19 cellular contexts compared by ENCODE assay signal in the genomic region with DNA sequence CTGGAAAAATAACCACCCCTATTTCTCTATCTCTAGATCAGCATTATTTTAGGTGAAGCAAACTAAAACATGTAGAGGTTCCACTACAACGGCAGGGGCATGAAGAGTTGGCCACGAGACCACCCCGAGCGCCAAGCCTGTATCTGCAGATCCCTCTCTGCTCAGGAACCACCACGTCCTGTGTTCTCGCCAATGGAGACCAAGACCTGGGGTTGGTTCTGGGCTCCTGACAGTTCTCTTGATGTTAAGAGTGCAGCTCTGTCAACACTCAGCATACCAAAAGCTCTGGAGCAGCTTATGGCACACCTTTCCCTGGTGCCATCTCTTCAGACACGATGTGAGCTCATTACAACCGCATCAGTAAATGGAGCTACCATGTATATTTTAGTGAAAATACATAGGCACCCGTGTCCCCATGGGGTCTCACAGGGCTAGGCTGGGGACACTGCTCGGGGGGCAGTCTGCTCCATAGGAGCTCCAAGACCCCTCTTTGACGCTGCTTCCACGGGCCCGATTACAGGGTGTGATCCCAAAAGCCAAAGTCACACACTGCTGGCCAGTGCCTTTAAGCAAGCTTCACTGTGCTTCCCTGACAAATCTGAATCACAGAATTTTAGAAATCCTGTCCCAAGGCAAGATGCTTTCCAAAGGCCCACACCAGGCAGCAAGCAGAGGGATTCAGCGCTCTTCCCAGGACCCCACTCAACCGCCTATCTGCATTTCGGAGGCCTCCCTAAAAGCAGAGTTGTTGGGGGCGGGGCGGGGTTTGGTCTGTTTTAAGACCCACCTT.
DNase-seq lines count a peak whose midpoint lies in the region; ATAC-seq and TF ChIP-seq lines count a peak whose summit lies in the region.
"Had no signal": no experiment of that assay in that cellular context is flagged by ENCODE, and none has a peak within 500 bp of the region (broad histone marks: within the 10 kb centered on the region; RNA-seq: fewer than 3 reads in every experiment).

No MANE protein-coding gene starts in this region.

- H3K27me3 ChIP-seq in breast epithelium: no peaks in the 10 kb centered on the region
- H3K27me3 ChIP-seq: adrenal gland, hepatocyte, SJCRH30, thyroid gland had no signal

- H3K9me3 ChIP-seq in breast epithelium: no peaks in the 10 kb centered on the region
- H3K9me3 ChIP-seq: adrenal gland, lower lobe of right lung, SJCRH30, thyroid gland had no signal

- DNase-seq in MCF 10A (ENCODE audit: unreplicated experiment) (no peak), breast epithelium (ENCODE audit: low spot score in 2 of 2) (no peak), SIG-M5 (lab: John Stamatoyannopoulos, UW) (no peak)
- DNase-seq in stimulated activated effector memory CD8-positive, alpha-beta T cell treated with anti-CD3 and anti-CD28 coated beads, Interleukin-12 subunit alpha, Interleukin-12 subunit beta, amount 100 ng/mL, for 72 hours (ENCODE audit: low spot score in 2 of 2): no peak
- DNase-seq: COR-L47; lower lobe of right lung; NCI-H1694 treated with DMSO at 0.1 percent for 48 hours; NCI-H82; PC-3; SJCRH30; stimulated activated naive CD4-positive, alpha-beta T cell; thyroid gland had no signal

- BruUV-seq in MCF 10A (replicated peaks; lab: Mats Ljungman, UMichigan): TSS peak; percentile 5

- H3K4me3 Mint-ChIP-seq in MCF 10A (ENCODE audit: unreplicated experiment): no peak overlapping the region
- no peak overlapping the region for H3K4me3 Mint-ChIP-seq in IgD-negative memory B cell
- no peak overlapping the region for H3K4me3 Mint-ChIP-seq in dendritic cell treated with granulocyte-macrophage colony-stimulating factor and Interleukin-4, amounts not matched to agents 40 ng/mL and 50 ng/mL, for 4 days
- no peak overlapping the region for H3K4me3 Mint-ChIP-seq in stimulated activated effector memory CD8-positive, alpha-beta T cell treated with anti-CD3 and anti-CD28 coated beads, Interleukin-12 subunit alpha, Interleukin-12 subunit beta, amount 100 ng/mL, for 72 hours

- CTCF ChIA-PET in MCF 10A (lab: Yijun Ruan, JAX): interaction anchor here (0.5 to 1.7 kb wide), 4 partner anchors 14 to 924 kb away, joined by 3 to 7 read pairs (median 4); no protein-coding TSS in a partner anchor

- H3K36me3 Mint-ChIP-seq in MCF 10A (ENCODE audit: insufficient read depth, unreplicated experiment) (peaks cover 35% of the 10 kb centered on the region), IgD-negative memory B cell (peaks cover 4% of the 10 kb centered on the region)
- H3K36me3 Mint-ChIP-seq in dendritic cell treated with granulocyte-macrophage colony-stimulating factor and Interleukin-4, amounts not matched to agents 40 ng/mL and 50 ng/mL, for 4 days (ENCODE audit: low read depth): peaks cover 100% of the 10 kb centered on the region
- peaks cover 99% of the 10 kb centered on the region for H3K36me3 Mint-ChIP-seq in stimulated activated effector memory CD8-positive, alpha-beta T cell treated with anti-CD3 and anti-CD28 coated beads, Interleukin-12 subunit alpha, Interleukin-12 subunit beta, amount 100 ng/mL, for 72 hours

- no peak overlapping the region for H3K27ac ChIP-seq in breast epithelium
- H3K27ac ChIP-seq: adrenal gland, epithelial cell of prostate, hepatocyte, lower lobe of right lung, SJCRH30 had no signal

- intact Hi-C loops in MCF 10A (cut with micrococcal nuclease): no loop called here
- intact Hi-C loops in breast epithelium (cut with DNase I; ENCODE audit: low total_unique reads): no loop called here
- intact Hi-C loops in dendritic cell treated with granulocyte-macrophage colony-stimulating factor and Interleukin-4, amounts not matched to agents 40 ng/mL and 50 ng/mL, for 4 days (cut with micrococcal nuclease): loop anchor here (5.0 kb wide), 1 partner anchor 152 kb away; no protein-coding TSS in a partner anchor

- POLR2A ChIA-PET in MCF 10A (lab: Yijun Ruan, JAX): no interaction called here

- H3K27me3 Mint-ChIP-seq in MCF 10A (ENCODE audit: insufficient read depth, unreplicated experiment) (no peaks in the 10 kb centered on the region), IgD-negative memory B cell (no peaks in the 10 kb centered on the region)
- H3K27me3 Mint-ChIP-seq in dendritic cell treated with granulocyte-macrophage colony-stimulating factor and Interleukin-4, amounts not matched to agents 40 ng/mL and 50 ng/mL, for 4 days: no peaks in the 10 kb centered on the region

- no peak overlapping the region for H3K4me3 ChIP-seq in breast epithelium
- H3K4me3 ChIP-seq: adrenal gland, hepatocyte, lower lobe of right lung, SJCRH30, thyroid gland had no signal

- H3K4me1 Mint-ChIP-seq in MCF 10A (ENCODE audit: insufficient read depth, unreplicated experiment) (no peaks in the 10 kb centered on the region), IgD-negative memory B cell (peaks cover 22 to 27% (median 26%) of the 10 kb centered on the region in 3 donors)
- peaks cover 25% of the 10 kb centered on the region for H3K4me1 Mint-ChIP-seq in dendritic cell treated with granulocyte-macrophage colony-stimulating factor and Interleukin-4, amounts not matched to agents 40 ng/mL and 50 ng/mL, for 4 days (ENCODE audit: low read depth)
- H3K4me1 Mint-ChIP-seq in stimulated activated effector memory CD8-positive, alpha-beta T cell treated with anti-CD3 and anti-CD28 coated beads, Interleukin-12 subunit alpha, Interleukin-12 subunit beta, amount 100 ng/mL, for 72 hours: peaks cover 13% of the 10 kb centered on the region

- no peaks in the 10 kb centered on the region for H3K4me1 ChIP-seq in breast epithelium
- H3K4me1 ChIP-seq: adrenal gland, SJCRH30 had no signal

- H3K9me3 Mint-ChIP-seq in MCF 10A (ENCODE audit: unreplicated experiment) (no peaks in the 10 kb centered on the region), IgD-negative memory B cell (no peaks in the 10 kb centered on the region)
- H3K9me3 Mint-ChIP-seq in dendritic cell treated with granulocyte-macrophage colony-stimulating factor and Interleukin-4, amounts not matched to agents 40 ng/mL and 50 ng/mL, for 4 days: no peaks in the 10 kb centered on the region
- no peaks in the 10 kb centered on the region for H3K9me3 Mint-ChIP-seq in stimulated activated effector memory CD8-positive, alpha-beta T cell treated with anti-CD3 and anti-CD28 coated beads, Interleukin-12 subunit alpha, Interleukin-12 subunit beta, amount 100 ng/mL, for 72 hours

- TF ChIP-seq CTCF in MCF 10A (IDR thresholded peaks at IDR 0.05; ENCODE audit: unreplicated experiment): no peak
- TF ChIP-seq CTCF in breast epithelium (IDR thresholded peaks at IDR 0.05): no peak

- H3K36me3 ChIP-seq in breast epithelium: peaks cover 5% of the 10 kb centered on the region

- TF ChIP-seq POLR2A in breast epithelium (IDR thresholded peaks at IDR 0.05): no peak

- H3K27ac Mint-ChIP-seq in MCF 10A (ENCODE audit: low read depth, unreplicated experiment): no peak overlapping the region
- peak overlapping the region; percentile 37 to 71 (median 39) for H3K27ac Mint-ChIP-seq in IgD-negative memory B cell
- H3K27ac Mint-ChIP-seq in dendritic cell treated with granulocyte-macrophage colony-stimulating factor and Interleukin-4, amounts not matched to agents 40 ng/mL and 50 ng/mL, for 4 days: peak overlapping the region; percentile 71
- peak overlapping the region; percentile 83 for H3K27ac Mint-ChIP-seq in stimulated activated effector memory CD8-positive, alpha-beta T cell treated with anti-CD3 and anti-CD28 coated beads, Interleukin-12 subunit alpha, Interleukin-12 subunit beta, amount 100 ng/mL, for 72 hours

- ATAC-seq in stimulated activated effector memory CD8-positive, alpha-beta T cell treated with anti-CD3 and anti-CD28 coated beads, Interleukin-12 subunit alpha, Interleukin-12 subunit beta, amount 100 ng/mL, for 72 hours: no peak
- no peak for ATAC-seq in HG02678 (IDR thresholded peaks at IDR 0.05; ENCODE audit: unreplicated experiment)
- no peak for ATAC-seq in GM21723 (IDR thresholded peaks at IDR 0.05; ENCODE audit: unreplicated experiment)
- ATAC-seq: lower lobe of right lung, PC-3 had no signal
